2 cellular contexts compared by ENCODE assay signal in the genomic region with DNA sequence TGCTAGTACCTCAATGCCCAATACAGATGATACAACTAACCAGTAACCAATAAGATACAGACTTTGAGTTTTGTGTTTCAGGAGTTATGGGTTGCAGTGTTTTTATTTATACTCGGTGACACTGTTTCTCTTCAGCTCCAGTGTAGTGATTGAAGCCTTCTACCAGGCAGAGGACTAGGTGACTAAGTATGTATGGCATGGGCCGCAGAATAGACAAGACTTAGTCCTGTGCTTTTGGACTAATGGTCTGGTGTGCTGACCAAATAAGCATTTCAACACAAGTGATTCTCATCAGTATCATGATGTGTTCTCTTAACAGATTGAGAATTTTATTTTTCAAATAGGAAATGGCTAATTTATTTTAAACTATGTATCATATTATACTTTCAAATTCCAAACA. TPM values are rescaled to one million over a fixed set of nuclear protein-coding genes. Genes with fewer than 3 reads are reported as not detected.
"Had no signal": no experiment of that assay in that cellular context is flagged by ENCODE, and none has a peak within 500 bp of the region (broad histone marks: within the 10 kb centered on the region; RNA-seq: fewer than 3 reads in every experiment).

No MANE protein-coding gene starts in this region.

RNA-seq across cellular contexts. Expression of gene OR4F6, which starts 15.3 kb away (rescaled TPM):
- total RNA-seq: G401, GM12878 had no signal
- polyA plus RNA-seq: GM12878 had no signal

RNA-seq across cellular contexts. Expression of gene OR4F15, which starts 24.0 kb away (rescaled TPM):
- total RNA-seq: G401, GM12878 had no signal
- polyA plus RNA-seq: GM12878 had no signal
